Comparison of ENCODE assay signal across 1 cellular context in the genomic region with DNA sequence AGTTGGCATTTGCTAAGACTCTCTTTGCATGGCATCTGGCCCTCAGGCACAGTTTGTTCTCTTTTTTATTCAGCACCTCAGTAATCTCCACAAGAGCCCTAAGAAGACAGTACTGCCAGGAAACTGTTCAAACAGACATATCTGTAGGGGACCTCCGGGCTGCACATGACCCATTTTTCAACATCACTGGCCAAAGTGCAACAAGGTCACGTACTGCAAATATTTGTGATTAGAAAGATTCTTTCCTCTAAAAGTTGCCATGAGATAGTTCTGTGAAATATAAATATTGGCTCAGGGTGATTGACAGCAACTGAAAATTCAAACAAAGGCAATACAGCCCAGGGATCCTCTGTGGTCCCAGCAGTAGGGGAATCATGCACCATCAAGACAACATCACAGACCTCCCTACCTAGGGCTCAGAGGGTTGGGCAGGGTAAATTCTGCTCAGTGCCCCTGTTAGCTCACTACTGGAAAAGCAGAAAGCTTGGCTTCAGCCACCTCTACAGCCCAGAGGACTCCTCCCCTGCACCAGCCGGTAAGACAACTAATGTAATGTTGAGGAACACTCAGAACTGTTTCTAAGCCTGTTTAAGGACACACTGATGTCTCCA.
TF ChIP-seq lines count a peak whose summit lies in the region.

No MANE protein-coding gene starts in this region.

TF ChIP-seq in H1, 55 proteins besides CTCF, POLR2A, EP300 and RAD21 (continued from another document):
- no peak for TF ChIP-seq EZH2 (IDR thresholded peaks at IDR 0.05; ENCODE audit: low read depth, low read length, severe bottlenecking)
